Comparison of ENCODE assay signal across 1 cellular context in genomic region chr19:54115071-54116063, GRCh38.
TF ChIP-seq lines count a peak whose summit lies in the region.

A gene with protein sequence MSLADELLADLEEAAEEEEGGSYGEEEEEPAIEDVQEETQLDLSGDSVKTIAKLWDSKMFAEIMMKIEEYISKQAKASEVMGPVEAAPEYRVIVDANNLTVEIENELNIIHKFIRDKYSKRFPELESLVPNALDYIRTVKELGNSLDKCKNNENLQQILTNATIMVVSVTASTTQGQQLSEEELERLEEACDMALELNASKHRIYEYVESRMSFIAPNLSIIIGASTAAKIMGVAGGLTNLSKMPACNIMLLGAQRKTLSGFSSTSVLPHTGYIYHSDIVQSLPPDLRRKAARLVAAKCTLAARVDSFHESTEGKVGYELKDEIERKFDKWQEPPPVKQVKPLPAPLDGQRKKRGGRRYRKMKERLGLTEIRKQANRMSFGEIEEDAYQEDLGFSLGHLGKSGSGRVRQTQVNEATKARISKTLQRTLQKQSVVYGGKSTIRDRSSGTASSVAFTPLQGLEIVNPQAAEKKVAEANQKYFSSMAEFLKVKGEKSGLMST (plus strand): TSS chr19:54115754. CDS start chr19:54118279, 2,525 bp downstream.
A gene with protein sequence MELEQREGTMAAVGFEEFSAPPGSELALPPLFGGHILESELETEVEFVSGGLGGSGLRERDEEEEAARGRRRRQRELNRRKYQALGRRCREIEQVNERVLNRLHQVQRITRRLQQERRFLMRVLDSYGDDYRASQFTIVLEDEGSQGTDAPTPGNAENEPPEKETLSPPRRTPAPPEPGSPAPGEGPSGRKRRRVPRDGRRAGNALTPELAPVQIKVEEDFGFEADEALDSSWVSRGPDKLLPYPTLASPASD (minus strand): TSS chr19:54115657. CDS start chr19:54115269, 388 bp downstream.

TF ChIP-seq in K562, 482 proteins besides CTCF, POLR2A, EP300 and RAD21 (continued from another document and continues in another):
- TF ChIP-seq, protein P1, sequence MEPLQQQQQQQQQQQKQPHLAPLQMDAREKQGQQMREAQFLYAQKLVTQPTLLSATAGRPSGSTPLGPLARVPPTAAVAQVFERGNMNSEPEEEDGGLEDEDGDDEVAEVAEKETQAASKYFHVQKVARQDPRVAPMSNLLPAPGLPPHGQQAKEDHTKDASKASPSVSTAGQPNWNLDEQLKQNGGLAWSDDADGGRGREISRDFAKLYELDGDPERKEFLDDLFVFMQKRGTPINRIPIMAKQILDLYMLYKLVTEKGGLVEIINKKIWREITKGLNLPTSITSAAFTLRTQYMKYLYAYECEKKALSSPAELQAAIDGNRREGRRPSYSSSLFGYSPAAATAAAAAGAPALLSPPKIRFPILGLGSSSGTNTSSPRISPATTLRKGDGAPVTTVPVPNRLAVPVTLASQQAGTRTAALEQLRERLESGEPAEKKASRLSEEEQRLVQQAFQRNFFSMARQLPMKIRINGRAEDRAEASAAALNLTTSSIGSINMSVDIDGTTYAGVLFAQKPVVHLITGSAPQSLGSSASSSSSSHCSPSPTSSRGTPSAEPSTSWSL (CRISPR knock-in tag; IDR thresholded peaks at IDR 0.05; ENCODE audit: borderline replicate concordance), result no peak
- TF ChIP-seq CHD2 (IDR thresholded peaks at IDR 0.05; ENCODE audit: low read depth, low read length) (peak; percentile 84), TARDBP (IDR thresholded peaks at IDR 0.05) (no peak), ATF6 (CRISPR knock-in tag; IDR thresholded peaks at IDR 0.05) (0 out of 2 replicates have a peak, but pooled peaks have one; percentile 62), ZNF609 (CRISPR knock-in tag; IDR thresholded peaks at IDR 0.05; ENCODE audit: borderline replicate concordance) (peak; percentile 38; the same call in 1 of the 2 replicates), ZNF224 (CRISPR knock-in tag; IDR thresholded peaks at IDR 0.05) (no peak), POLR3A (IDR thresholded peaks at IDR 0.05; ENCODE audit: borderline replicate concordance, extremely low read depth, insufficient read depth, insufficient read length) (no peak), ZNF24 (IDR thresholded peaks at IDR 0.05) (no peak), FOS (IDR thresholded peaks at IDR 0.05; ENCODE audit: extremely low read depth, insufficient read length) (peak; percentile 78), SRSF3 (IDR thresholded peaks at IDR 0.05; ENCODE audit: insufficient read depth, low read length) (no peak), ZNF384 (IDR thresholded peaks at IDR 0.05; ENCODE audit: low read depth, low read length) (peak; percentile 79), MCM5 (IDR thresholded peaks at IDR 0.05; ENCODE audit: low read depth) (no peak), GTF2B (IDR thresholded peaks at IDR 0.05; ENCODE audit: extremely low read depth, insufficient read length) (no peak), SRSF9 (IDR thresholded peaks at IDR 0.05; ENCODE audit: borderline replicate concordance, low read depth, low read length) (no peak), CCAR2 (IDR thresholded peaks at IDR 0.05; ENCODE audit: low read depth, low read length) (no peak), ZNF740 (CRISPR knock-in tag; IDR thresholded peaks at IDR 0.05) (peak; percentile 87), ZNF740 (tag; IDR thresholded peaks at IDR 0.05) (peak in 1 of 2 experiments; percentile 77; a peak in 2 of 4 replicates), NFE2 (IDR thresholded peaks at IDR 0.05; ENCODE audit: low read depth) (no peak; the same call in 1 of the 2 replicates), KDM5B (IDR thresholded peaks at IDR 0.05; ENCODE audit: insufficient replicate concordance, low read depth, low read length) (no peak), MYBL2 (IDR thresholded peaks at IDR 0.05; ENCODE audit: low read depth) (no peak; the same call in 1 of the 2 replicates), MYBL2 (CRISPR knock-in tag; IDR thresholded peaks at IDR 0.05; ENCODE audit: borderline replicate concordance) (no peak), E2F4 (CRISPR knock-in tag; IDR thresholded peaks at IDR 0.05; ENCODE audit: low read depth) (no peak), ZKSCAN8 (CRISPR knock-in tag; IDR thresholded peaks at IDR 0.05) (no peak; the same call in 1 of the 2 replicates), ZNF3 (CRISPR knock-in tag; IDR thresholded peaks at IDR 0.05) (no peak), ZNF57 (CRISPR knock-in tag; IDR thresholded peaks at IDR 0.05) (no peak), ZC3H11A (IDR thresholded peaks at IDR 0.05; ENCODE audit: low read depth, low read length) (no peak), SMARCA4 (IDR thresholded peaks at IDR 0.05) (no peak), HBP1 (CRISPR knock-in tag; IDR thresholded peaks at IDR 0.05) (0 out of 2 replicates have a peak, but pooled peaks have one; percentile 13), ZNF444 (CRISPR knock-in tag; IDR thresholded peaks at IDR 0.05) (no peak)
- TF ChIP-seq, protein P2, sequence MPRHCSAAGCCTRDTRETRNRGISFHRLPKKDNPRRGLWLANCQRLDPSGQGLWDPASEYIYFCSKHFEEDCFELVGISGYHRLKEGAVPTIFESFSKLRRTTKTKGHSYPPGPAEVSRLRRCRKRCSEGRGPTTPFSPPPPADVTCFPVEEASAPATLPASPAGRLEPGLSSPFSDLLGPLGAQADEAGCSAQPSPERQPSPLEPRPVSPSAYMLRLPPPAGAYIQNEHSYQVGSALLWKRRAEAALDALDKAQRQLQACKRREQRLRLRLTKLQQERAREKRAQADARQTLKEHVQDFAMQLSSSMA (CRISPR knock-in tag; IDR thresholded peaks at IDR 0.05), result no peak
- TF ChIP-seq, protein P3, sequence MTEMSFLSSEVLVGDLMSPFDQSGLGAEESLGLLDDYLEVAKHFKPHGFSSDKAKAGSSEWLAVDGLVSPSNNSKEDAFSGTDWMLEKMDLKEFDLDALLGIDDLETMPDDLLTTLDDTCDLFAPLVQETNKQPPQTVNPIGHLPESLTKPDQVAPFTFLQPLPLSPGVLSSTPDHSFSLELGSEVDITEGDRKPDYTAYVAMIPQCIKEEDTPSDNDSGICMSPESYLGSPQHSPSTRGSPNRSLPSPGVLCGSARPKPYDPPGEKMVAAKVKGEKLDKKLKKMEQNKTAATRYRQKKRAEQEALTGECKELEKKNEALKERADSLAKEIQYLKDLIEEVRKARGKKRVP (CRISPR knock-in tag; IDR thresholded peaks at IDR 0.05), result peak; percentile 38; the same call in 1 of the 2 replicates
- TF ChIP-seq, protein P4, sequence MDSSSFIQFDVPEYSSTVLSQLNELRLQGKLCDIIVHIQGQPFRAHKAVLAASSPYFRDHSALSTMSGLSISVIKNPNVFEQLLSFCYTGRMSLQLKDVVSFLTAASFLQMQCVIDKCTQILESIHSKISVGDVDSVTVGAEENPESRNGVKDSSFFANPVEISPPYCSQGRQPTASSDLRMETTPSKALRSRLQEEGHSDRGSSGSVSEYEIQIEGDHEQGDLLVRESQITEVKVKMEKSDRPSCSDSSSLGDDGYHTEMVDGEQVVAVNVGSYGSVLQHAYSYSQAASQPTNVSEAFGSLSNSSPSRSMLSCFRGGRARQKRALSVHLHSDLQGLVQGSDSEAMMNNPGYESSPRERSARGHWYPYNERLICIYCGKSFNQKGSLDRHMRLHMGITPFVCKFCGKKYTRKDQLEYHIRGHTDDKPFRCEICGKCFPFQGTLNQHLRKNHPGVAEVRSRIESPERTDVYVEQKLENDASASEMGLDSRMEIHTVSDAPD (CRISPR knock-in tag; IDR thresholded peaks at IDR 0.05), result no peak
